Comparison of ENCODE assay signal across 11 cellular contexts in the genomic region with DNA sequence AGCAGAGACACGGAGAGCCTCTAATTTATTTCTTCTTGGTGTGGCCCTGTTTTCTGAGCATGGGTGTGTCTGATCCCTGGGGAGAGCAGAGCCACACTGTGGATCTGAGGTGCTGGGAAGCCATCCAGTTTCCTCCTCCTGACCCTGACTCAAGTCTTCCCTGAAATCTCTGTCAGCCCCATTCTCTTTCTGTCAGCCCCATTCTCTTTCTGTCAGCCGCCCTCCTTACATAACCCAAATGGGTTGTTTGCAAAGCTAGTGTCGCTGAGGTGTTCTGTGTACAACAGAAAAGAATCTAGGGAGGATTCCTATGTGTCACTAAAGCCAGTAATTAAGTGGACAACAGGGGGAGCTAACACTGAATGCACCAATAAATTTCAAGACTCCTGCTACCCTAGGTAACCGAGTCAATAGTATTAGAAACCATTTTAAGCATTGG. TPM values are rescaled to one million over a fixed set of nuclear protein-coding genes. Genes with fewer than 3 reads are reported as not detected.
DNase-seq lines count a peak whose midpoint lies in the region; ATAC-seq and TF ChIP-seq lines count a peak whose summit lies in the region.
"Had no signal": no experiment of that assay in that cellular context is flagged by ENCODE, and none has a peak within 500 bp of the region (broad histone marks: within the 10 kb centered on the region; RNA-seq: fewer than 3 reads in every experiment).

No MANE protein-coding gene starts in this region.

- no peaks in the 10 kb centered on the region for H3K9me3 Mint-ChIP-seq in naive B cell

- H4K20me1 ChIP-seq in DOHH2 (ENCODE audit: control insufficient read depth, insufficient read depth, low read depth, low read length) (no peaks in the 10 kb centered on the region), KMS-11 (ENCODE audit: insufficient read depth) (no peaks in the 10 kb centered on the region)

- H3K27me3 Mint-ChIP-seq in naive B cell = no peaks in the 10 kb centered on the region
- H3K27me3 Mint-ChIP-seq in T-helper 17 cell = no peaks in the 10 kb centered on the region

- H3K9me3 ChIP-seq in DOHH2 (ENCODE audit: control insufficient read depth, insufficient read depth, low read length) (no peaks in the 10 kb centered on the region), colonic mucosa (no peaks in the 10 kb centered on the region), T-helper 17 cell (ENCODE audit: control insufficient read depth, low read length, poor library complexity, severe bottlenecking) (no peaks in the 10 kb centered on the region)

- no peak overlapping the region for H3K27ac ChIP-seq in DOHH2 (ENCODE audit: low read depth, low read length)
- no peak overlapping the region for H3K27ac ChIP-seq in KMS-11
- no peak overlapping the region for H3K27ac ChIP-seq in colonic mucosa

- peaks cover 15% of the 10 kb centered on the region for H3F3A ChIP-seq in DOHH2 (ENCODE audit: control insufficient read depth, insufficient read depth)

- peak overlapping the region in 2 of 8 donors; percentile 5 to 51 for H3K4me3 Mint-ChIP-seq in naive B cell
- H3K4me3 Mint-ChIP-seq in T-helper 17 cell = no peak overlapping the region

- H3K36me3 Mint-ChIP-seq in naive B cell (no peaks in the 10 kb centered on the region), T-helper 17 cell (ENCODE audit: low read depth) (no peaks in the 10 kb centered on the region)

- H3K27me3 ChIP-seq in DOHH2 (ENCODE audit: control insufficient read depth, low read length) (no peaks in the 10 kb centered on the region), KMS-11 (ENCODE audit: insufficient read depth, low read depth) (no peaks in the 10 kb centered on the region), colonic mucosa (no peaks in the 10 kb centered on the region)

- H3K4me3 ChIP-seq in DOHH2 (ENCODE audit: low read length) (no peak overlapping the region), KMS-11 (IDR thresholded peaks at IDR 0.05; ENCODE audit: insufficient read depth, low read depth, low read length) (no peak overlapping the region), colonic mucosa (no peak overlapping the region)

- no peak overlapping the region for H2AFZ ChIP-seq in KMS-11 (ENCODE audit: low read depth)

- H3K4me2 ChIP-seq in DOHH2 (ENCODE audit: low read length) (no peak overlapping the region), KMS-11 (no peak overlapping the region)

- intact Hi-C loops in colonic mucosa (cut with DNase I) = no loop called here

- H3K9ac ChIP-seq in KMS-11 = no peak overlapping the region
- no peak overlapping the region for H3K9ac ChIP-seq in colonic mucosa (ENCODE audit: low read depth in 2 of 2, low read length in 2 of 2)

- H3K4me1 Mint-ChIP-seq in naive B cell (peaks cover 71 to 92% (median 92%) of the 10 kb centered on the region in 3 donors), T-helper 17 cell (peaks cover 51% of the 10 kb centered on the region)

- H3K36me3 ChIP-seq in DOHH2 (ENCODE audit: control insufficient read depth, low read length) = peaks cover 11% of the 10 kb centered on the region; the same call in 1 of the 2 replicates
- H3K36me3 ChIP-seq in KMS-11 (ENCODE audit: insufficient read depth) = no peaks in the 10 kb centered on the region
- H3K36me3 ChIP-seq in colonic mucosa = no peaks in the 10 kb centered on the region

- H3K79me2 ChIP-seq in DOHH2 (ENCODE audit: control insufficient read depth, low read length) (peaks cover 96% of the 10 kb centered on the region), KMS-11 (ENCODE audit: insufficient read depth, low read depth) (0 out of 2 replicates have a peak, but pooled peaks cover 6% of the 10 kb centered on the region)

- H3K27ac Mint-ChIP-seq in naive B cell = peak overlapping the region in 4 of 6 donors; percentile 22 to 84 (median 48)
- H3K27ac Mint-ChIP-seq in T-helper 17 cell = no peak overlapping the region

- DNase-seq in colonic mucosa (peak; percentile 47), naive B cell (no peak), T-helper 17 cell (no peak), middle frontal gyrus (ENCODE audit: extremely low spot score, low spot score) (no peak), GOT3 (lab: John Stamatoyannopoulos, UW) (no peak)
- DNase-seq: effector CD4-positive, alpha-beta T cell; NCI-H524 treated with DMSO at 0.1 percent for 48 hours; nucleus accumbens had no signal

- H3K4me1 ChIP-seq in DOHH2 (ENCODE audit: control insufficient read depth, low read length) (peaks cover 95% of the 10 kb centered on the region), KMS-11 (ENCODE audit: low read depth, poor library complexity, severe bottlenecking) (peaks cover 18% of the 10 kb centered on the region), colonic mucosa (peaks cover 13% of the 10 kb centered on the region)

- peak; percentile 66 for TF ChIP-seq CTCF in DOHH2 (IDR thresholded peaks at IDR 0.05; ENCODE audit: low read depth, low read length, poor library complexity, severe bottlenecking)
- TF ChIP-seq CTCF in KMS-11 (conservative IDR thresholded peaks at IDR 0.05; ENCODE audit: low read depth, low read length) = peak; percentile 24; the same call in 1 of the 2 replicates
- TF ChIP-seq CTCF in colonic mucosa (IDR thresholded peaks at IDR 0.05) = no peak

- ATAC-seq in naive B cell (ENCODE audit: low read depth in 2 of 2) = no peak
- ATAC-seq in T-helper 17 cell = no peak
- no peak for ATAC-seq in HG02938 (IDR thresholded peaks at IDR 0.05; ENCODE audit: unreplicated experiment)

- H3K9me2 ChIP-seq in DOHH2 (replicated peaks; ENCODE audit: control insufficient read depth, low read length) = no peaks in the 10 kb centered on the region

RNA-seq across cellular contexts. Expression of gene LRCH1, which starts 50.2 kb away (rescaled TPM):
- total RNA-seq in colonic mucosa (10 to 100 TPM; 12.8 to 19.6 TPM), T-helper 17 cell (10 to 100 TPM; 18.5 to 19.0 TPM)
- polyA plus RNA-seq in naive B cell (ENCODE audit: low read depth in 6 of 6) = 10 to 100 TPM in 3 of 6 donors, 1 to 10 TPM in 3; 6.9 to 14.0 (median 9.8) TPM
